8 cellular contexts compared by ENCODE assay signal in the genomic region with DNA sequence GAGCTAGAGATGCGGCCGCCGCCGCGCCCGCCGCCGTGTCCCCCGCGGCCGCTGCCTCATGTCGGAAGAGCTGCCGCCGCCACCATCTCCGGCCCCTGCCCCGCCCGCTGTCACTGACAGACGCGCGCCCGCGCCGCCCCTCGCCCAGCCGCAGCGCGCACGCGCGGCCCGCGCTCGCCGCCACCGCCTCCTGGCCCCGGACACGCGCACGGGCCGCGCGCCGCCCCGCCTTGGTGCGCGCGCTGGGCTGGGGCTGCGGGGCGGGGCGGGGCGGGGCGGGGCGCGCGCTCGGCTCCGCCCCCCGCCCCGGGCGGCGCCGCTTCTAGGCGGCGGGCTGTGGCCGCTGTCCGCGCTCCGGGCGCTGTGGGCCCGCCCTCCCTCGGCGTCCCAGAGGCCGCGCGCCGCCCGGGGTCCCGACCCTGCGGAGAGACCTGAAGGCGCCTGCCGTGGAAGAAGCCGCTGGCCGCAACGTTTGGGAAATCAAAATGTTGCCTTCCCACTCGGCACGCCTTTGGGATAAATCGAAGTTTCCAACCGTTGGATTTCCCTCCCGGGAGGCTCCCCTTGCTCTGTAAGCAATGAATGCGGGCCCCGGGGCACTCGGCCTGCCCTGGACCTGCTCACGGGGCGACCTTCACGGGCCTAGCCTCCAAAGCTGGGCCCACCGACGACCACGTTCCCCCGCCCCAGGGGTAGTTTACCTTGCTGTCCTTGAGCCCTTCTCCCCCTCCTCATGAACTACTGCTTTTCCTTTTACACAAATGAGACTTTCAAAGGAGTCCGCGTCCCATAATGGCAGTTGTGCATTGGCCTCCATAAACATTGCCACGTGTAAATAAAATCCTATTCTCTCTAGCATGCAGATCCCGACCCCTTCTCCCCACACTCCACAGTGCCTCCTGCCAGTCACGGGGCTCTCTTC. TPM values are rescaled to one million over a fixed set of nuclear protein-coding genes. Genes with fewer than 3 reads are reported as not detected.
DNase-seq lines count a peak whose midpoint lies in the region; ATAC-seq and TF ChIP-seq lines count a peak whose summit lies in the region.

A gene (minus strand): TSS at position 115 of the 922 bp plus-strand sequence. CDS start 1,000 bp downstream, outside the sequence.

- no peaks in the 10 kb centered on the region for H3K36me3 ChIP-seq in CD4-positive, alpha-beta memory T cell (ENCODE audit: insufficient read depth, low read length)
- no peaks in the 10 kb centered on the region for H3K36me3 ChIP-seq in upper lobe of left lung

- POLR2A ChIA-PET in CD4-positive, alpha-beta memory T cell (lab: Charles Lee; ENCODE audit: partially characterized antibody) = interaction anchor here (1.0 to 2.6 kb wide), 5 partner anchors 26 to 155 kb away, joined by 4 to 17 read pairs (median 4); a partner anchor contains a TSS

- peak in 3 of 4 donors; percentile 29 to 78 (median 60) for TF ChIP-seq POLR2A in upper lobe of left lung (IDR thresholded peaks at IDR 0.05)

- no peaks in the 10 kb centered on the region for H3K9me3 ChIP-seq in CD4-positive, alpha-beta memory T cell (ENCODE audit: control insufficient read depth in 1 of 2, low read length in 2 of 2)
- H3K9me3 ChIP-seq in upper lobe of left lung = no peaks in the 10 kb centered on the region

- peaks cover 45% of the 10 kb centered on the region for H3K4me1 ChIP-seq in CD4-positive, alpha-beta memory T cell (ENCODE audit: insufficient read depth, low read length)
- H3K4me1 ChIP-seq in upper lobe of left lung = peaks cover 27 to 48% (median 40%) of the 10 kb centered on the region in 4 donors

- intact Hi-C loops in CD4-positive, alpha-beta memory T cell (cut with micrococcal nuclease) = loop anchor here (2.0 to 10.0 kb wide), 2 partner anchors 66 to 152 kb away; no protein-coding TSS in a partner anchor
- intact Hi-C loops in T-helper 1 cell treated with Interleukin-12 subunit alpha and Interleukin-12 subunit beta and Interleukin-4 antibody, amounts not matched to agents 30 ng/mL and 1 ng/mL, for 36 hours (cut with micrococcal nuclease) = loop anchor here (1.0 to 5.0 kb wide), 5 partner anchors 26 to 235 kb away; a partner anchor contains a TSS
- intact Hi-C loops in left cardiac atrium (cut with DNase I) (loop anchor here in 1 of 2 donors (5.0 to 10.0 kb wide), 2 partner anchors 134 to 138 kb away; no protein-coding TSS in a partner anchor), posterior cingulate gyrus (cut with DNase I) (no loop called here)

- peaks cover 0 to 5% of the 10 kb centered on the region in 2 donors for H3K36me3 Mint-ChIP-seq in CD4-positive, alpha-beta memory T cell
- H3K36me3 Mint-ChIP-seq in IgD-negative memory B cell = peaks cover 1% of the 10 kb centered on the region

- H3K27me3 ChIP-seq in CD4-positive, alpha-beta memory T cell (ENCODE audit: insufficient read depth, low read length) = no peaks in the 10 kb centered on the region
- no peaks in the 10 kb centered on the region for H3K27me3 ChIP-seq in upper lobe of left lung

- H3K27ac Mint-ChIP-seq in CD4-positive, alpha-beta memory T cell = peak within 1 kb of the TSS; percentile 53 to 94 (median 89)
- H3K27ac Mint-ChIP-seq in IgD-negative memory B cell = peak within 1 kb of the TSS in 1 of 3 donors; percentile 62

- H3K4me1 Mint-ChIP-seq in CD4-positive, alpha-beta memory T cell = peaks cover 33 to 41% (median 37%) of the 10 kb centered on the region in 4 donors
- peaks cover 5 to 23% (median 12%) of the 10 kb centered on the region in 3 donors for H3K4me1 Mint-ChIP-seq in IgD-negative memory B cell

- peaks cover 2% of the 10 kb centered on the region in 2 donors for H3K27me3 Mint-ChIP-seq in CD4-positive, alpha-beta memory T cell
- H3K27me3 Mint-ChIP-seq in IgD-negative memory B cell = peaks cover 11% of the 10 kb centered on the region

- no peak for TF ChIP-seq EP300 in upper lobe of left lung (IDR thresholded peaks at IDR 0.05)

- peak; percentile 72 for ATAC-seq in GM19463 (IDR thresholded peaks at IDR 0.05; ENCODE audit: unreplicated experiment)
- ATAC-seq in left cardiac atrium = peak; percentile 85 to 92
- ATAC-seq in upper lobe of left lung (ENCODE audit: low FRiP score in 2 of 2) = peak; percentile 75 to 89

- 8 to 12% methylated on average over 18 to 32 of the region's 104 CpGs for WGBS in upper lobe of left lung, 2 donors

- peak within 1 kb of the TSS; percentile 43 for H3K27ac ChIP-seq in CD4-positive, alpha-beta memory T cell (ENCODE audit: low read depth, low read length)
- peak within 1 kb of the TSS; percentile 78 to 91 (median 89) for H3K27ac ChIP-seq in upper lobe of left lung

- CTCF ChIA-PET in CD4-positive, alpha-beta memory T cell (lab: Charles Lee; ENCODE audit: partially characterized antibody) = no interaction called here

- peak within 1 kb of the TSS; percentile 83 to 94 (median 90) for H3K4me3 Mint-ChIP-seq in CD4-positive, alpha-beta memory T cell
- H3K4me3 Mint-ChIP-seq in IgD-negative memory B cell = peak within 1 kb of the TSS; percentile 83 to 97 (median 86)

- H3K9me3 Mint-ChIP-seq in CD4-positive, alpha-beta memory T cell = no peaks in the 10 kb centered on the region
- peaks cover 0 to 4% (median 0%) of the 10 kb centered on the region in 3 donors for H3K9me3 Mint-ChIP-seq in IgD-negative memory B cell

- peak; percentile 75 to 85 (median 80) for DNase-seq in CD4-positive, alpha-beta memory T cell
- DNase-seq in amniotic stem cell (lab: John Stamatoyannopoulos, UW) = peak; percentile 53
- DNase-seq in left cardiac atrium = peak; percentile 83
- DNase-seq in posterior cingulate gyrus = peak; percentile 53 to 96 (median 64)
- peak; percentile 80 to 97 for DNase-seq in upper lobe of left lung

- TF ChIP-seq CTCF in upper lobe of left lung (IDR thresholded peaks at IDR 0.05) = no peak

- peak within 1 kb of the TSS in 1 of 2 donors; percentile 57 for H3K4me3 ChIP-seq in CD4-positive, alpha-beta memory T cell (ENCODE audit: low read length in 2 of 2)
- peak within 1 kb of the TSS; percentile 60 to 91 (median 80) for H3K4me3 ChIP-seq in upper lobe of left lung

RNA-seq across cellular contexts. Expression of the gene that starts here (rescaled TPM):
- 1 to 10 TPM; 7.8 to 8.1 TPM for total RNA-seq in CD4-positive, alpha-beta memory T cell
- polyA plus RNA-seq in CD4-positive, alpha-beta memory T cell = 1 to 10 TPM in 1 of 2 donors, under 1 TPM in 1; 0.26 to 1.3 TPM
- polyA plus RNA-seq in IgD-negative memory B cell = 0.21 TPM
- 10.2 and 13.6 TPM in 2 replicates for total RNA-seq in T-helper 1 cell treated with Interleukin-12 subunit alpha and Interleukin-12 subunit beta and Interleukin-4 antibody, amounts not matched to agents 30 ng/mL and 1 ng/mL, for 36 hours
- 10 to 100 TPM; 22.6 to 25.9 TPM for total RNA-seq in left cardiac atrium
- 10 to 100 TPM; 46.0 to 80.7 (median 68.4) TPM for total RNA-seq in upper lobe of left lung
